Comparison of ENCODE assay signal across 8 cellular contexts in the genomic region with DNA sequence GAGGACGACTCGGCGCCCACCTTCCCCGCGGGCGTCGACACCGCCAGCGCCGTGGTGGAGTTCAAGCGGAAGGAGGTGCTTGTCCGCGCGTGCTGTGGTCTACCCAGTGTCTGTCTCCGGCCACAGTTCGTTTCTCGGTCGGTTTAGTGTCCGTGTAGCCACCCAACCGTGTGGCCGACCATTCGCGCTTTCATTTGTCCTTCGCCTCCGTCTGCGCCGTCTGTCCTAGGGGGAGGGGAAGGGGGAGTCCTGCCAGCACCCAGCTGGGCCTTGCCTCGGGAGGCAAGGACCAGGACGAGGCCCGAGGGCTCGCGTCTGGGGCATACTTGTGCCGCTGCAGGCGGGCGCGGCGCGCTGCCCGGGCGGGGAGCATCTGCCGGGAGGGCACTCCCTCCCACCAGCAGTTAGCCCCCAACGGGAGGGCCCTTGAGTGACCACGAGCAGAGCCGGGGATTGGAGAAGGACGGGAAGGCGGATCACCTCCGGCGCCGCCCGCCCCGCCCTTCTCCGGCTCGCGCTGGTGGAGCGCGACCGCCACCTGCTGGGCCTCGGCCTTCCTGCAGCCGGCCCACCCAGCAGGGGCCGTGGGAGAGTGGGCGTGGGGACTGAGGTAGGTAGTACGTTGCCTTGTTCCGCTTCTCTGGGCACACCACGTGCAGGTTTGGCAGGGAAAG. TPM values are rescaled to one million over a fixed set of nuclear protein-coding genes. Genes with fewer than 3 reads are reported as not detected.
DNase-seq lines count a peak whose midpoint lies in the region; ATAC-seq and TF ChIP-seq lines count a peak whose summit lies in the region.

No MANE protein-coding gene starts in this region.

- H3K36me3 ChIP-seq in colonic mucosa, result no peaks in the 10 kb centered on the region

- peaks cover 12% of the 10 kb centered on the region for H3K27me3 ChIP-seq in colonic mucosa

- peaks cover 7% of the 10 kb centered on the region for H3K4me1 ChIP-seq in colonic mucosa

- H3K9me3 ChIP-seq in colonic mucosa, result no peaks in the 10 kb centered on the region

- ATAC-seq in GM18505 (IDR thresholded peaks at IDR 0.05; ENCODE audit: unreplicated experiment), result peak; percentile 88
- peak; percentile 79 for ATAC-seq in HG02973 (IDR thresholded peaks at IDR 0.05; ENCODE audit: unreplicated experiment)

- DNase-seq in A172 (ENCODE audit: low spot score), result peak; percentile 49
- peak; percentile 54 for DNase-seq in NCI-H2196 treated with DMSO at 0.1 percent for 48 hours (lab: John Stamatoyannopoulos, UW; ENCODE audit: unreplicated experiment)
- DNase-seq in activated CD4-positive, alpha-beta T cell treated with anti-CD3 and anti-CD28 coated beads for 4 hours, result peak; percentile 75 to 76
- DNase-seq in colonic mucosa, result peak; percentile 70
- peak; percentile 91 for DNase-seq in left kidney (ENCODE audit: low read depth, low spot score)
- DNase-seq in stimulated activated CD4-positive, alpha-beta T cell treated with anti-CD3 and anti-CD28 coated beads, Interleukin-1b, Interleukin-23, amount 100 ng/mL, for 1 hour (ENCODE audit: low read depth in 2 of 2), result peak; percentile 37 to 59

- intact Hi-C loops in colonic mucosa (cut with DNase I), result loop anchor here (2.0 to 10.0 kb wide), 3 partner anchors 240 to 550 kb away; no protein-coding TSS in a partner anchor

- H3K9ac ChIP-seq in colonic mucosa (ENCODE audit: low read depth in 2 of 2, low read length in 2 of 2), result peak overlapping the region; percentile 35 to 57

- peak overlapping the region; percentile 52 for H3K4me3 ChIP-seq in colonic mucosa

- TF ChIP-seq CTCF in colonic mucosa (IDR thresholded peaks at IDR 0.05), result peak; percentile 100

- TF ChIP-seq POLR2A in GM18505 (IDR thresholded peaks at IDR 0.05; ENCODE audit: borderline replicate concordance, extremely low read depth, insufficient read depth, insufficient read length), result no peak

- H3K27ac ChIP-seq in colonic mucosa, result no peak overlapping the region

RNA-seq across cellular contexts. Expression of gene RET, which starts 28.4 kb away (rescaled TPM):
- 0.38 and 5.3 TPM in 2 replicates for total RNA-seq in A172 (2014; rRNA removed; shearing (Covaris generic))
- total RNA-seq in colonic mucosa, result 1 to 10 TPM; 1.9 to 3.3 TPM

RNA-seq across cellular contexts. Expression of gene CSGALNACT2, which starts 33.0 kb away (rescaled TPM):
- 12.2 and 15.4 TPM in 2 replicates for total RNA-seq in A172 (2014; rRNA removed; shearing (Covaris generic))
- 1 to 10 TPM; 3.5 to 8.2 TPM for total RNA-seq in colonic mucosa
